9 cellular contexts compared by ENCODE assay signal in genomic region chr6:3194535-3195376, GRCh38. TPM values are rescaled to one million over a fixed set of nuclear protein-coding genes. Genes with fewer than 3 reads are reported as not detected.
DNase-seq lines count a peak whose midpoint lies in the region; ATAC-seq, FAIRE-seq and TF ChIP-seq lines count a peak whose summit lies in the region.
"Had no signal": no experiment of that assay in that cellular context is flagged by ENCODE, and none has a peak within 500 bp of the region (broad histone marks: within the 10 kb centered on the region; RNA-seq: fewer than 3 reads in every experiment).

No MANE protein-coding gene starts in this region.

- 69% methylated on average over 18 of the region's 18 CpGs for WGBS in GM12878 (ENCODE audit: insufficient coverage, insufficient replicate concordance, low lambda C conversion rate, missing lambda C conversion rate)
- WGBS in HepG2 (ENCODE audit: low lambda C conversion rate): 32% methylated on average over 18 of the region's 18 CpGs

- peak overlapping the region; percentile 37 for H3K27ac ChIP-seq in GM12878 (ENCODE audit: control insufficient read depth, insufficient read depth)
- H3K27ac ChIP-seq in HepG2 (ENCODE audit: extremely low read length, insufficient read depth, low read length): peak overlapping the region; percentile 66
- H3K27ac ChIP-seq in effector memory CD4-positive, alpha-beta T cell (ENCODE audit: insufficient read depth, low read length, poor library complexity, severe bottlenecking): no peak overlapping the region
- H3K27ac ChIP-seq in RWPE1: no peak overlapping the region

- H3K4me2 ChIP-seq in GM12878 (ENCODE audit: control insufficient read depth, insufficient read depth) (no peak overlapping the region), HepG2 (ENCODE audit: low read depth, low read length) (peak overlapping the region; percentile 82)

- intact Hi-C loops in GM12878 (cut with micrococcal nuclease; ENCODE audit: unreplicated experiment): no loop called here
- intact Hi-C loops in HepG2 (cut with micrococcal nuclease; ENCODE audit: unreplicated experiment): loop anchor here (2.0 to 5.0 kb wide), 3 partner anchors 14 to 67 kb away; partner anchors contain the start of gene PSMG4

- TF ChIP-seq CTCF in GM12878 (IDR thresholded peaks at IDR 0.05 in 2 of 3, conservative IDR thresholded peaks at IDR 0.05 in 1 of 3; ENCODE audit: control insufficient read depth in 2 of 3, extremely low read depth in 1 of 3, insufficient read depth in 1 of 3, low read depth in 3 of 3, low read length in 3 of 3) (no peak), HepG2 (CRISPR knock-in tag; IDR thresholded peaks at IDR 0.05) (no peak), RWPE1 (conservative IDR thresholded peaks at IDR 0.05; ENCODE audit: low read depth) (no peak)

- H3K4me3 ChIP-seq in GM12878 (no peak overlapping the region), HepG2 (replicated peaks in 1 of 3; ENCODE audit: insufficient read depth in 1 of 3, low read depth in 2 of 3, low read length in 3 of 3) (peak overlapping the region; percentile 46 to 67 (median 59))
- H3K4me3 ChIP-seq in effector memory CD4-positive, alpha-beta T cell (ENCODE audit: insufficient read depth, low read depth, low read length, poor library complexity, severe bottlenecking): no peak overlapping the region

- DNase-seq in DMS 273 treated with DMSO at 0.1 percent for 48 hours (lab: John Stamatoyannopoulos, UW): peak; percentile 4
- peak; percentile 69 for DNase-seq in M059J (ENCODE audit: low read depth)
- DNase-seq in GM12878 (ENCODE audit: low read depth, low spot score): no peak
- no peak for DNase-seq in HepG2 (ENCODE audit: low spot score)
- DNase-seq in effector memory CD4-positive, alpha-beta T cell: no peak
- no peak for DNase-seq in stimulated activated CD4-positive, alpha-beta T cell treated with anti-CD3 and anti-CD28 coated beads, Interleukin-4, amount 100 ng/mL, for 4 hours
- DNase-seq in RWPE1 (ENCODE audit: low spot score): no peak
- DNase-seq: activated T-cell treated with anti-CD3 and anti-CD28 coated beads, Interleukin-2, amount 50 U/mL, for 48 hours had no signal

- H3K36me3 ChIP-seq in GM12878 (ENCODE audit: control insufficient read depth in 2 of 2, insufficient read depth in 2 of 2, low read length in 1 of 2) (no peaks in the 10 kb centered on the region), HepG2 (replicated peaks in 1 of 2; ENCODE audit: control insufficient read depth in 1 of 2, insufficient read depth in 2 of 2, low read length in 2 of 2) (no peaks in the 10 kb centered on the region)
- H3K36me3 ChIP-seq in effector memory CD4-positive, alpha-beta T cell (ENCODE audit: control insufficient read depth, insufficient read depth, low read length): no peaks in the 10 kb centered on the region

- H3K9ac ChIP-seq in GM12878 (ENCODE audit: control insufficient read depth, insufficient read depth, low read length) (no peak overlapping the region), HepG2 (ENCODE audit: insufficient read depth, low read depth, low read length) (peak overlapping the region; percentile 66)

- no peaks in the 10 kb centered on the region; the same call in 2 of the 3 replicates for H3K9me3 ChIP-seq in GM12878 (replicated peaks; ENCODE audit: control insufficient read depth, insufficient read depth, low read length)
- H3K9me3 ChIP-seq in HepG2 (ENCODE audit: low read length): no peaks in the 10 kb centered on the region
- no peaks in the 10 kb centered on the region for H3K9me3 ChIP-seq in effector memory CD4-positive, alpha-beta T cell (ENCODE audit: control insufficient read depth, low read length)

- H2AFZ ChIP-seq in GM12878 (ENCODE audit: control insufficient read depth, low read depth, low read length) (peak overlapping the region; percentile 19; the same call in 1 of the 2 replicates), HepG2 (ENCODE audit: low read length) (no peak overlapping the region)

- H4K20me1 ChIP-seq in GM12878 (ENCODE audit: control insufficient read depth, insufficient read depth) (no peaks in the 10 kb centered on the region), HepG2 (ENCODE audit: insufficient read depth, low read length) (no peaks in the 10 kb centered on the region)

- FAIRE-seq in GM12878 (lab: Jason Lieb, UNC): no peak
- FAIRE-seq in HepG2 (lab: Jason Lieb, UNC): no peak

- TF ChIP-seq EP300 in GM12878 (IDR thresholded peaks at IDR 0.05; ENCODE audit: borderline replicate concordance in 1 of 2, control insufficient read depth in 1 of 2, low read depth in 2 of 2, low read length in 2 of 2): no peak
- no peak for TF ChIP-seq EP300 in HepG2 (IDR thresholded peaks at IDR 0.05; ENCODE audit: low read depth in 2 of 2, low read length in 2 of 2)
- no peak for TF ChIP-seq EP300 in HepG2 (CRISPR knock-in tag; IDR thresholded peaks at IDR 0.05; ENCODE audit: borderline replicate concordance)

- TF ChIP-seq POLR2A in GM12878 (IDR thresholded peaks at IDR 0.05; ENCODE audit: low read depth, low read length) (no peak), HepG2 (IDR thresholded peaks at IDR 0.05; ENCODE audit: insufficient read depth in 1 of 2, low read depth in 2 of 2, low read length in 2 of 2) (0 out of 4 replicates have a peak, but pooled peaks of 1 of the 2 experiments have one; percentile 13)

- no peaks in the 10 kb centered on the region for H3K79me2 ChIP-seq in GM12878 (ENCODE audit: control insufficient read depth, insufficient read depth, low read length)
- H3K79me2 ChIP-seq in HepG2 (ENCODE audit: insufficient read depth, low read length): peaks cover 7% of the 10 kb centered on the region

- SMC1A ChIA-PET in GM12878 (lab: Charles Lee; ENCODE audit: uncharacterized antibody, unreplicated experiment): interaction anchor here (1.1 to 2.7 kb wide), 2 partner anchors 9 to 18 kb away, joined by 4 to 10 read pairs; no protein-coding TSS in a partner anchor

- CTCF ChIA-PET in GM12878 (lab: Yijun Ruan, JAX) (interaction anchor here (1.0 kb wide), 1 partner anchor 83 kb away, joined by 3 read pairs; no protein-coding TSS in a partner anchor), HepG2 (lab: Yijun Ruan, JAX; ENCODE audit: low intra/inter-chr PET ratio, low total read pairs) (no interaction called here), RWPE1 (lab: Yijun Ruan, JAX) (no interaction called here)

- BruUV-seq in GM12878 (replicated peaks; lab: Mats Ljungman, UMichigan) (no TSS peak), HepG2 (replicated peaks; lab: Mats Ljungman, UMichigan) (TSS peak; percentile 86)

- H3K27me3 ChIP-seq in GM12878 (replicated peaks in 1 of 2; ENCODE audit: control insufficient read depth in 2 of 2, insufficient read depth in 2 of 2, low read length in 1 of 2) (no peaks in the 10 kb centered on the region), HepG2 (ENCODE audit: control insufficient read depth in 1 of 2, insufficient read depth in 2 of 2, low read length in 2 of 2) (peaks cover 0 to 4% of the 10 kb centered on the region in 2 experiments; a peak in 1 of 5 replicates)
- H3K27me3 ChIP-seq in effector memory CD4-positive, alpha-beta T cell (replicated peaks; ENCODE audit: control insufficient read depth, insufficient read depth, low read length, poor library complexity, severe bottlenecking): no peaks in the 10 kb centered on the region

- H3K4me1 ChIP-seq in GM12878 (ENCODE audit: control insufficient read depth, insufficient read depth, low read length) (peaks cover 11% of the 10 kb centered on the region), HepG2 (ENCODE audit: insufficient read depth, low read length) (peaks cover 39% of the 10 kb centered on the region)
- H3K4me1 ChIP-seq in effector memory CD4-positive, alpha-beta T cell (ENCODE audit: control insufficient read depth, insufficient read depth, low read length, poor library complexity, severe bottlenecking): no peaks in the 10 kb centered on the region

- TF ChIP-seq RAD21 in GM12878 (IDR thresholded peaks at IDR 0.05; ENCODE audit: insufficient read depth, low read depth, low read length) (no peak), HepG2 (CRISPR knock-in tag; IDR thresholded peaks at IDR 0.05) (no peak)

- POLR2A ChIA-PET in GM12878 (lab: Charles Lee) (interaction anchor here (0.6 to 1.3 kb wide), 2 partner anchors 14 to 824 kb away, joined by 3 read pairs; no protein-coding TSS in a partner anchor), HepG2 (lab: Yijun Ruan, JAX) (interaction anchor here (0.7 to 2.7 kb wide), 4 partner anchors 15 to 53 kb away, joined by 3 to 9 read pairs (median 5); no protein-coding TSS in a partner anchor), RWPE1 (lab: Yijun Ruan, JAX; ENCODE audit: low non-redundant PET) (no interaction called here)

- in situ Hi-C loops in GM12878 (cut with MboI): no loop called here
- in situ Hi-C loops in HepG2 (cut with HindIII; ENCODE audit: extremely low pct_ligation_motif_present, low pct_unique_long_range_greater_than_20kb): no loop called here

- RAD21 ChIA-PET in GM12878 (lab: Charles Lee; ENCODE audit: unreplicated experiment): interaction anchor here (0.9 to 1.5 kb wide), 2 partner anchors 15 to 32 kb away, joined by 3 read pairs; no protein-coding TSS in a partner anchor

- ATAC-seq in GM12878 (peak; percentile 59), HepG2 (peak; percentile 75), GM18519 (IDR thresholded peaks at IDR 0.05; ENCODE audit: low FRiP score, unreplicated experiment) (no peak)

RNA-seq across cellular contexts. Expression of gene TUBB2B, which starts 32.7 kb away (rescaled TPM):
- total RNA-seq in M059J (2014; rRNA removed; shearing (Covaris generic)): 60.1 and 127 TPM in 2 replicates
- total RNA-seq in GM12878 (2013; cell fraction: nucleolus; rRNA removed): 1.7 TPM in 2 replicates
- total RNA-seq in GM12878 (2014; rRNA removed) (45.4 and 54.7 TPM in 2 replicates), GM12878 (2014; rRNA removed; fragmentation: Illumina TruSeq; extraction: Trizol) (32.7 and 36.9 TPM in 2 replicates), GM12878 (2021) (55.4 and 63.2 TPM in 2 replicates), HepG2 (2016; rRNA removed; fragmentation: Illumina TruSeq; extraction: Trizol) (9.3 and 10.3 TPM in 2 replicates)
- 6.2 TPM for polyA plus RNA-seq in GM12878 (2011; ENCODE audit: low read depth)
- polyA plus RNA-seq in GM12878 (2011; rRNA removed) (1.7 and 3.6 TPM in 2 replicates), GM12878 (2014; fragmentation: Illumina TruSeq; extraction: Trizol) (14.3 and 30.9 TPM in 2 replicates), GM12878 (2014; fragmentation: Nextera tagmentation; extraction: Ambion mirVana) (1 to 10 TPM; 2.6 to 5.8 TPM), GM12878 (2014; rRNA removed) (75.2 and 81.4 TPM in 2 replicates), GM12878 (2016; fragmentation: Nextera tagmentation; extraction: Ambion mirVana) (10 to 100 TPM in 1 of 2 experiments, 1 to 10 TPM in 1; 7.9 to 11.6 TPM), HepG2 (2011; rRNA removed) (23.6 and 39.5 TPM in 2 replicates)
- 3.4 and 5.6 TPM in 2 replicates for polyA plus RNA-seq in GM12878 (2011; cell fraction: cytosol; rRNA removed)
- 2.8 and 3.0 TPM in 2 replicates for polyA plus RNA-seq in GM12878 (2011; cell fraction: nucleus; rRNA removed)
- polyA plus RNA-seq in GM12878 (2012): 19.4 and 30.4 TPM in 2 replicates
- polyA minus RNA-seq in GM12878 (2011; rRNA and poly(A)+ RNA removed): 2.8 and 4.0 TPM in 2 replicates
- polyA minus RNA-seq in GM12878 (2011; cell fraction: cytosol; rRNA and poly(A)+ RNA removed): 0.67 and 1.7 TPM in 2 replicates
- polyA minus RNA-seq in GM12878 (2011; cell fraction: nucleus; rRNA and poly(A)+ RNA removed): 0.86 and 1.1 TPM in 2 replicates
- total RNA-seq in HepG2 (2016; cell fraction: cytosol; rRNA removed; fragmentation: Illumina TruSeq; extraction: Trizol; ENCODE audit: low read depth): 4.4 and 4.7 TPM in 2 replicates
- 7.4 and 10.0 TPM in 2 replicates for total RNA-seq in HepG2 (2016; cell fraction: insoluble cytoplasmic fraction; rRNA removed; fragmentation: Illumina TruSeq; extraction: Trizol)
- total RNA-seq in HepG2 (2016; cell fraction: membrane; rRNA removed; fragmentation: Illumina TruSeq; extraction: Trizol): 7.0 TPM in 2 replicates
- 4.2 TPM in 2 replicates for total RNA-seq in HepG2 (2016; cell fraction: nucleus; rRNA removed; fragmentation: Illumina TruSeq; extraction: Trizol)
- polyA plus RNA-seq in HepG2 (2011; cell fraction: cytosol; rRNA removed): 33.6 and 35.1 TPM in 2 replicates
- polyA plus RNA-seq in HepG2 (2011; cell fraction: nucleus; rRNA removed): 20.7 and 31.9 TPM in 2 replicates
- polyA plus RNA-seq in HepG2 (2012): 18.7 and 50.4 TPM in 2 replicates
- polyA plus RNA-seq in HepG2 (2016; cell fraction: cytosol; fragmentation: Illumina TruSeq; extraction: Trizol; ENCODE audit: low read depth): 3.0 and 3.6 TPM in 2 replicates
- 8.6 and 11.7 TPM in 2 replicates for polyA plus RNA-seq in HepG2 (2016; cell fraction: insoluble cytoplasmic fraction; fragmentation: Illumina TruSeq; extraction: Trizol; ENCODE audit: low read depth)
- polyA plus RNA-seq in HepG2 (2016; cell fraction: membrane; fragmentation: Illumina TruSeq; extraction: Trizol; ENCODE audit: low read depth): 4.9 and 7.1 TPM in 2 replicates
- polyA plus RNA-seq in HepG2 (2016; cell fraction: nucleus; fragmentation: Illumina TruSeq; extraction: Trizol; ENCODE audit: insufficient read depth, low read depth): 6.5 and 6.8 TPM in 2 replicates
- 39.5 TPM in 1 of 2 replicates, not detected in the other for polyA minus RNA-seq in HepG2 (2011; rRNA and poly(A)+ RNA removed; ENCODE audit: low replicate concordance)
- 20.2 and 27.6 TPM in 2 replicates for polyA minus RNA-seq in HepG2 (2011; cell fraction: cytosol; rRNA and poly(A)+ RNA removed)
- polyA minus RNA-seq in HepG2 (2011; cell fraction: nucleus; rRNA and poly(A)+ RNA removed): 4.5 and 11.2 TPM in 2 replicates

RNA-seq across cellular contexts. Expression of gene TUBB2A, which starts 37.4 kb away (rescaled TPM):
- 278 and 327 TPM in 2 replicates for total RNA-seq in M059J (2014; rRNA removed; shearing (Covaris generic))
- 2.4 and 3.7 TPM in 2 replicates for total RNA-seq in GM12878 (2013; cell fraction: nucleolus; rRNA removed)
- 47.0 and 49.5 TPM in 2 replicates for total RNA-seq in GM12878 (2014; rRNA removed)
- 17.8 and 22.7 TPM in 2 replicates for total RNA-seq in GM12878 (2014; rRNA removed; fragmentation: Illumina TruSeq; extraction: Trizol)
- total RNA-seq in GM12878 (2021): 46.6 and 47.6 TPM in 2 replicates
- polyA plus RNA-seq in GM12878 (2011; ENCODE audit: low read depth): 6.1 TPM
- 2.3 and 4.9 TPM in 2 replicates for polyA plus RNA-seq in GM12878 (2011; rRNA removed)
- polyA plus RNA-seq in GM12878 (2011; cell fraction: cytosol; rRNA removed): 4.5 and 6.8 TPM in 2 replicates
- 4.8 and 7.0 TPM in 2 replicates for polyA plus RNA-seq in GM12878 (2011; cell fraction: nucleus; rRNA removed)
- 11.6 and 23.7 TPM in 2 replicates for polyA plus RNA-seq in GM12878 (2012)
- polyA plus RNA-seq in GM12878 (2014; fragmentation: Illumina TruSeq; extraction: Trizol): 9.6 and 23.1 TPM in 2 replicates
- 1 to 10 TPM; 2.2 to 6.0 TPM for polyA plus RNA-seq in GM12878 (2014; fragmentation: Nextera tagmentation; extraction: Ambion mirVana)
- 46.1 and 49.3 TPM in 2 replicates for polyA plus RNA-seq in GM12878 (2014; rRNA removed)
- polyA plus RNA-seq in GM12878 (2016; fragmentation: Nextera tagmentation; extraction: Ambion mirVana): 10 to 100 TPM; 39.5 to 44.0 TPM
- polyA minus RNA-seq in GM12878 (2011; rRNA and poly(A)+ RNA removed): 3.7 and 4.4 TPM in 2 replicates
- polyA minus RNA-seq in GM12878 (2011; cell fraction: cytosol; rRNA and poly(A)+ RNA removed): 3.1 and 4.2 TPM in 2 replicates
- 1.5 and 3.1 TPM in 2 replicates for polyA minus RNA-seq in GM12878 (2011; cell fraction: nucleus; rRNA and poly(A)+ RNA removed)
- 35.3 and 38.1 TPM in 2 replicates for total RNA-seq in HepG2 (2016; rRNA removed; fragmentation: Illumina TruSeq; extraction: Trizol)
- 10.1 and 10.3 TPM in 2 replicates for total RNA-seq in HepG2 (2016; cell fraction: cytosol; rRNA removed; fragmentation: Illumina TruSeq; extraction: Trizol; ENCODE audit: low read depth)
- 32.8 and 36.3 TPM in 2 replicates for total RNA-seq in HepG2 (2016; cell fraction: insoluble cytoplasmic fraction; rRNA removed; fragmentation: Illumina TruSeq; extraction: Trizol)
- total RNA-seq in HepG2 (2016; cell fraction: membrane; rRNA removed; fragmentation: Illumina TruSeq; extraction: Trizol): 12.7 and 14.0 TPM in 2 replicates
- total RNA-seq in HepG2 (2016; cell fraction: nucleus; rRNA removed; fragmentation: Illumina TruSeq; extraction: Trizol): 13.9 and 14.1 TPM in 2 replicates
- polyA plus RNA-seq in HepG2 (2011; rRNA removed): 106 and 178 TPM in 2 replicates
- 118 and 142 TPM in 2 replicates for polyA plus RNA-seq in HepG2 (2011; cell fraction: cytosol; rRNA removed)
- 111 and 136 TPM in 2 replicates for polyA plus RNA-seq in HepG2 (2011; cell fraction: nucleus; rRNA removed)
- polyA plus RNA-seq in HepG2 (2012): 89.5 and 170 TPM in 2 replicates
- 7.8 and 9.2 TPM in 2 replicates for polyA plus RNA-seq in HepG2 (2016; cell fraction: cytosol; fragmentation: Illumina TruSeq; extraction: Trizol; ENCODE audit: low read depth)
- 37.3 and 40.4 TPM in 2 replicates for polyA plus RNA-seq in HepG2 (2016; cell fraction: insoluble cytoplasmic fraction; fragmentation: Illumina TruSeq; extraction: Trizol; ENCODE audit: low read depth)
- polyA plus RNA-seq in HepG2 (2016; cell fraction: membrane; fragmentation: Illumina TruSeq; extraction: Trizol; ENCODE audit: low read depth): 8.6 and 9.4 TPM in 2 replicates
- 25.9 and 28.8 TPM in 2 replicates for polyA plus RNA-seq in HepG2 (2016; cell fraction: nucleus; fragmentation: Illumina TruSeq; extraction: Trizol; ENCODE audit: insufficient read depth, low read depth)
- polyA minus RNA-seq in HepG2 (2011; rRNA and poly(A)+ RNA removed; ENCODE audit: low replicate concordance): 14.5 and 150 TPM in 2 replicates
- polyA minus RNA-seq in HepG2 (2011; cell fraction: cytosol; rRNA and poly(A)+ RNA removed): 76.6 and 136 TPM in 2 replicates
- polyA minus RNA-seq in HepG2 (2011; cell fraction: nucleus; rRNA and poly(A)+ RNA removed): 30.0 and 49.6 TPM in 2 replicates

Comparison
In these comparisons a context has a peak if more than half of its experiments do, and no peak if none do; other contexts are left out.
1. DNase-seq: peak in DMS 273 treated with DMSO at 0.1 percent for 48 hours (single experiment) and M059J (single experiment); none in GM12878 (single experiment), HepG2 (single experiment), effector memory CD4-positive, alpha-beta T cell (0 of 3), stimulated activated CD4-positive, alpha-beta T cell treated with anti-CD3 and anti-CD28 coated beads, Interleukin-4, amount 100 ng/mL, for 4 hours (0 of 2) and RWPE1 (single experiment).
2. H3K27ac ChIP-seq: peak in GM12878 (single experiment) and HepG2 (single experiment); none in effector memory CD4-positive, alpha-beta T cell (single experiment) and RWPE1 (single experiment).
3. H3K4me3 ChIP-seq: peak in HepG2 (3 of 3); none in GM12878 (single experiment) and effector memory CD4-positive, alpha-beta T cell (single experiment).